ENCODE assay signal across 8 cellular contexts in the genomic region with DNA sequence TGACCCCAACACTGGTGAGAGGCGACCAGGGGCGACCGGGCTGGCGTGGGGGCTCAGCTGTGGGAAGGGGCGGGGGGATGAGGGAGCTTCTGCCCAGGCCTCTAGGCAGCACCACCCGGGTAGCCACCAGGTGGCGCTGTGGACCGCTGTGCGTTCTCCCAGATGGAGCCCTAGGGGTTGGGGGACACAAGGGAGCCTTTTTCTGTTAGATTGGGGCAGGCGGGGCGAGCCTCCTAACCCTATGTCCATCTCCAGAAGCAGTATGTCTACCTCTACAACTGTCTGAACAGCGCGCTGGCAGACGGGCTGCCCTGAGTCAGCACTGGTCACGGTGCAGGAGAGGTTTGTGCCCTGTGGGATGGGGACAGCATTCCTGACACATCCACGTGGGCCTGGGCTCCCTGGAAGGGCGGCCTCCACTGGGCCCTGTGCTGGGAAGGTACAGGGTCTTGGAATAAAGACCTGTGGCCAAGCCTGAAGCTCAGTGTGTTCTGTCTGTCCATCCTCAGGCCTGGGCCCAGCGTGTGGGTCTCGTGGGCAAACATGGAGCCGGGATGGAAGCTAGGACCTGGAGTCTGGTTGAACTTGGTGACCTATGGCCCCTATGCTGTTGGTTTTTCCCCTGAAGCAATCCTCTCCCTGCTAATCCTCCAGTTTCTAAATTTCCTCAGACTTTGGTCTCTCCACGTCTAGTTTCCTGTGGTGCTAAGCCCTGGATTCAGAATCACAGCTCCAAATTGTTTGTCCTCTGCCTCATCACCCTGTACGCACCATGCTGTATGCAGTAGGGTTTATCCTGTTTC. TPM values are rescaled to one million over a fixed set of nuclear protein-coding genes. Genes with fewer than 3 reads are reported as not detected.
DNase-seq lines count a peak whose midpoint lies in the region; ATAC-seq and TF ChIP-seq lines count a peak whose summit lies in the region.

No MANE protein-coding gene starts in this region.

- no peaks in the 10 kb centered on the region for H3K79me2 ChIP-seq in Karpas-422 (ENCODE audit: low read length)

- intact Hi-C loops in ascending aorta (cut with DNase I) = loop anchor here (2.0 to 10.0 kb wide), 2 partner anchors 106 to 154 kb away; partner anchors contain the start of gene IARS1

- H3K27me3 ChIP-seq in Karpas-422 (ENCODE audit: low read length) = no peaks in the 10 kb centered on the region
- no peaks in the 10 kb centered on the region for H3K27me3 ChIP-seq in ascending aorta

- H3K9me3 ChIP-seq in Karpas-422 (ENCODE audit: low read length) (no peaks in the 10 kb centered on the region), ascending aorta (no peaks in the 10 kb centered on the region)

- H2AFZ ChIP-seq in Karpas-422 (ENCODE audit: low read length) = no peak overlapping the region

- no peaks in the 10 kb centered on the region for H3K9me2 ChIP-seq in Karpas-422 (replicated peaks; ENCODE audit: insufficient read depth, low read length)

- H3K36me3 ChIP-seq in Karpas-422 (ENCODE audit: insufficient read depth, low read length) = no peaks in the 10 kb centered on the region
- H3K36me3 ChIP-seq in ascending aorta = no peaks in the 10 kb centered on the region

- H3K4me3 ChIP-seq in GM12864 (ENCODE audit: low read depth, low read length) (no peak overlapping the region), Karpas-422 (ENCODE audit: low read length) (no peak overlapping the region), ascending aorta (no peak overlapping the region)

- H3K27ac ChIP-seq in Karpas-422 (ENCODE audit: low read length) = no peak overlapping the region
- H3K27ac ChIP-seq in ascending aorta = no peak overlapping the region

- no peaks in the 10 kb centered on the region for H4K20me1 ChIP-seq in Karpas-422 (ENCODE audit: insufficient read depth, low read depth, low read length)

- H3K4me1 ChIP-seq in Karpas-422 (ENCODE audit: low read length) = peaks cover 19% of the 10 kb centered on the region
- H3K4me1 ChIP-seq in ascending aorta = peaks cover 0 to 11% of the 10 kb centered on the region in 2 donors

- ATAC-seq in GM18511 (IDR thresholded peaks at IDR 0.05; ENCODE audit: unreplicated experiment) = no peak
- ATAC-seq in GM21390 (IDR thresholded peaks at IDR 0.05; ENCODE audit: unreplicated experiment) = no peak

- no peak overlapping the region for H3K9ac ChIP-seq in Karpas-422 (ENCODE audit: low read length)

- DNase-seq in GM12864 (ENCODE audit: low read depth) = no peak
- peak; percentile 92 for DNase-seq in Karpas-422
- peak; percentile 53 for DNase-seq in T1000 (lab: John Stamatoyannopoulos, UW)
- peak in 1 of 2 donors; percentile 79 for DNase-seq in ascending aorta (ENCODE audit: low spot score in 2 of 2)
- DNase-seq in hypothalamus (lab: John Stamatoyannopoulos, UW) = peak in 41 of 51 donors; percentile 3 to 81 (median 37)
- peak; percentile 43 to 72 for DNase-seq in stimulated activated CD4-positive, alpha-beta T cell treated with anti-CD3 and anti-CD28 coated beads, Interleukin-12 subunit alpha, Interleukin-12 subunit beta, amount 100 ng/mL, for 24 hours (ENCODE audit: low read depth in 2 of 2)

- no peak overlapping the region for H3K4me2 ChIP-seq in Karpas-422 (ENCODE audit: low read depth, low read length, poor library complexity, severe bottlenecking)

- TF ChIP-seq CTCF in GM12864 (IDR thresholded peaks at IDR 0.05; ENCODE audit: low read depth, low read length, missing control alignments) = peak; percentile 90
- TF ChIP-seq CTCF in ascending aorta (IDR thresholded peaks at IDR 0.05) = peak; percentile 36 to 90 (median 80)

RNA-seq across cellular contexts. Expression of gene SPTLC1, which starts 23.1 kb away (rescaled TPM):
- 46.1 and 47.3 TPM in 2 replicates for total RNA-seq in Karpas-422 (2014; rRNA removed; shearing (Covaris generic); ENCODE audit: low replicate concordance)
- 48.0 TPM for total RNA-seq in ascending aorta
